Comparison of ENCODE assay signal across 16 cellular contexts in the genomic region with DNA sequence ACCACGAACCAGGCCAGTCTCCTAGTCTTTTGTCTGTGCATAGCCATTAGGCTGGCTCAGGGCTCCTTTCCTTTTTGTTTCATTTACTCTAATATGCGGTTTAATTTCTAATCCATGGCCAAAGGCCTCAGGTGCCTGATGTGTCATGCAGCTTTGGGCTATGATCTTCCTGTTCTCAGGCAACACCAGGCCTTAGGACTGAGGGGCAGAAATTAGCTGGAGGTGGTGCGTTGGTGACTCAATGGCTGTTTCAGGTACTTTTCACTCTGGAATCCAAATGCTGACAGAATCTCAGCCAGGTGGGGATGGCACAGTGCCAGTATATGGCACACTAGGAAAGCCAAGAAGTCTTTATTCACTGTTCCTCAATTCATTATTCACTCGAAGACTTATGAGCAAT.
DNase-seq lines count a peak whose midpoint lies in the region; TF ChIP-seq lines count a peak whose summit lies in the region.
"Had no signal": no experiment of that assay in that cellular context is flagged by ENCODE, and none has a peak within 500 bp of the region (broad histone marks: within the 10 kb centered on the region; RNA-seq: fewer than 3 reads in every experiment).

No MANE protein-coding gene starts in this region.

- intact Hi-C loops in mammary epithelial cell (cut with micrococcal nuclease) = no loop called here

- 0% methylated on average over 4 of the region's 4 CpGs for WGBS in mammary epithelial cell (ENCODE audit: low coverage, missing lambda C conversion rate)

- peak; percentile 19 for DNase-seq in G401 (ENCODE audit: low spot score)
- peak; percentile 26 for DNase-seq in NCI-H69 (lab: John Stamatoyannopoulos, UW)
- DNase-seq in mammary epithelial cell = peak; percentile 68
- DNase-seq in epithelial cell of prostate (ENCODE audit: low read depth, low spot score) = peak; percentile 3
- no peak for DNase-seq in mesenteric fat pad (ENCODE audit: low spot score)
- DNase-seq in A172 (ENCODE audit: low spot score) = no peak
- no peak for DNase-seq in COR-L47 (lab: John Stamatoyannopoulos, UW)
- DNase-seq: CD4-positive, alpha-beta memory T cell; DMS153; DMS79 treated with DMSO at 0.1 percent for 48 hours; EL; GDM1 had no signal

- CTCF ChIA-PET in mammary epithelial cell (lab: Charles Lee; ENCODE audit: low non-redundant PET) = no interaction called here

- H3K27ac ChIP-seq in mammary epithelial cell (ENCODE audit: insufficient read depth, low read depth, low read length) = no peak overlapping the region
- no peak overlapping the region for H3K27ac ChIP-seq in epithelial cell of prostate
- H3K27ac ChIP-seq: A549, C4-2B had no signal

- BruUV-seq in mammary epithelial cell (replicated peaks; lab: Mats Ljungman, UMichigan) = no TSS peak

- no peak overlapping the region for H3K4me3 ChIP-seq in mammary epithelial cell (replicated peaks in 1 of 3; ENCODE audit: insufficient read depth in 1 of 3, low read depth in 2 of 3, low read length in 3 of 3)
- H3K4me3 ChIP-seq: A549, GM23338 had no signal

- no peaks in the 10 kb centered on the region for H3K9me3 ChIP-seq in mammary epithelial cell (replicated peaks; ENCODE audit: insufficient read depth, low read length)
- H3K9me3 ChIP-seq: A549, BE2C had no signal

- H3K4me2 ChIP-seq in mammary epithelial cell (ENCODE audit: insufficient read depth, low read depth, low read length) = no peak overlapping the region
- H3K4me2 ChIP-seq: A549, GM23338 had no signal

- H3K79me2 ChIP-seq in mammary epithelial cell (ENCODE audit: insufficient read depth, low read length) = no peaks in the 10 kb centered on the region

- H3K9ac ChIP-seq in mammary epithelial cell (ENCODE audit: insufficient read depth, low read length) = no peak overlapping the region

- in situ Hi-C loops in G401 (cut with HindIII; ENCODE audit: low sequenced_read_pairs) = no loop called here
- in situ Hi-C loops in mammary epithelial cell (cut with MboI; ENCODE audit: low sequenced_read_pairs in 2 of 2) = no loop called here

- no peaks in the 10 kb centered on the region for H4K20me1 ChIP-seq in mammary epithelial cell (ENCODE audit: insufficient read depth, low read length)

- no peaks in the 10 kb centered on the region for H3K36me3 ChIP-seq in mammary epithelial cell (ENCODE audit: insufficient read depth, low read length)
- H3K36me3 ChIP-seq: BE2C had no signal

- no peaks in the 10 kb centered on the region for H3K4me1 ChIP-seq in mammary epithelial cell (ENCODE audit: insufficient read depth, low read length)
- H3K4me1 ChIP-seq: A549, BE2C had no signal

- dilution Hi-C loops in mammary epithelial cell (cut with HindIII; ENCODE audit: low sequenced_read_pairs) = no loop called here

- H2AFZ ChIP-seq in mammary epithelial cell (ENCODE audit: low read depth, low read length) = no peak overlapping the region
- H2AFZ ChIP-seq: GM23338 had no signal

- no peak for TF ChIP-seq CTCF in mammary epithelial cell (conservative IDR thresholded peaks at IDR 0.05 in 1 of 2, IDR thresholded peaks at IDR 0.05 in 1 of 2; ENCODE audit: extremely low read depth in 1 of 2, insufficient read depth in 1 of 2, low read depth in 1 of 2, low read length in 2 of 2)

- H3K27me3 ChIP-seq in mammary epithelial cell (ENCODE audit: insufficient read depth, low read length) = no peaks in the 10 kb centered on the region

Comparison
In these comparisons a context has a peak if more than half of its experiments do, and no peak if none do; other contexts are left out.
1. DNase-seq: peak in G401 (single experiment), NCI-H69 (single experiment), mammary epithelial cell (single experiment) and epithelial cell of prostate (single experiment); none in mesenteric fat pad (single experiment), A172 (single experiment) and COR-L47 (single experiment).